In genomic region chr20:347640-348484, GRCh38 we compare ENCODE assay signal across 8 cellular contexts. TPM values are rescaled to one million over a fixed set of nuclear protein-coding genes. Genes with fewer than 3 reads are reported as not detected.
A peak's percentile ranks its signal among the peaks of the same experiment; 100 is the strongest.
DNase-seq lines count a peak whose midpoint lies in the region; TF ChIP-seq lines count a peak whose summit lies in the region.

No MANE protein-coding gene starts in this region.

- H3K36me3 ChIP-seq in neutrophil (no peaks in the 10 kb centered on the region), urinary bladder (ENCODE audit: insufficient read depth) (no peaks in the 10 kb centered on the region)

- H3K27ac ChIP-seq in neutrophil (peak overlapping the region; percentile 48), urinary bladder (ENCODE audit: low read depth) (peak overlapping the region; percentile 73)

- peaks cover 24% of the 10 kb centered on the region for H3K36me3 Mint-ChIP-seq in HFFc6 (ENCODE audit: low read depth)
- peaks cover 3% of the 10 kb centered on the region for H3K36me3 Mint-ChIP-seq in activated naive CD8-positive, alpha-beta T cell treated with anti-CD3 and anti-CD28 coated beads for 36 hours

- peaks cover 17% of the 10 kb centered on the region for H3K4me1 Mint-ChIP-seq in HFFc6 (ENCODE audit: low read depth)
- H3K4me1 Mint-ChIP-seq in activated naive CD8-positive, alpha-beta T cell treated with anti-CD3 and anti-CD28 coated beads for 36 hours: peaks cover 6% of the 10 kb centered on the region

- peaks cover 3% of the 10 kb centered on the region; the same call in 1 of the 2 replicates for H3K27me3 Mint-ChIP-seq in HFFc6 (ENCODE audit: insufficient read depth)
- no peaks in the 10 kb centered on the region for H3K27me3 Mint-ChIP-seq in activated naive CD8-positive, alpha-beta T cell treated with anti-CD3 and anti-CD28 coated beads for 36 hours

- under 1% methylated on average over 61 of the region's 61 CpGs for WGBS in urinary bladder

- peak overlapping the region; percentile 86 for H3K27ac Mint-ChIP-seq in HFFc6
- peak overlapping the region; percentile 67 for H3K27ac Mint-ChIP-seq in activated naive CD8-positive, alpha-beta T cell treated with anti-CD3 and anti-CD28 coated beads for 36 hours

- H3K4me1 ChIP-seq in neutrophil (ENCODE audit: control insufficient read depth in 1 of 2, insufficient read depth in 1 of 2, low read depth in 1 of 2, low read length in 1 of 2): peaks cover 14 to 18% of the 10 kb centered on the region in 2 experiments
- peaks cover 1% of the 10 kb centered on the region for H3K4me1 ChIP-seq in urinary bladder (ENCODE audit: insufficient read depth)

- peak overlapping the region; percentile 87 for H3K4me3 ChIP-seq in GM12864 (ENCODE audit: low read depth, low read length)
- peak overlapping the region; percentile 71 to 93 for H3K4me3 ChIP-seq in neutrophil (ENCODE audit: low read depth in 1 of 2, low read length in 1 of 2)
- peak overlapping the region; percentile 75 for H3K4me3 ChIP-seq in urinary bladder (ENCODE audit: low read depth, low read length)

- TF ChIP-seq CTCF in GM12864 (IDR thresholded peaks at IDR 0.05; ENCODE audit: low read depth, low read length, missing control alignments) (no peak), HFFc6 (IDR thresholded peaks at IDR 0.05) (no peak), neutrophil (IDR thresholded peaks at IDR 0.05) (peak; percentile 5)

- peak overlapping the region; percentile 94 for H3K4me3 Mint-ChIP-seq in HFFc6
- peak overlapping the region; percentile 88 for H3K4me3 Mint-ChIP-seq in activated naive CD8-positive, alpha-beta T cell treated with anti-CD3 and anti-CD28 coated beads for 36 hours

- H3K9me3 ChIP-seq in neutrophil: no peaks in the 10 kb centered on the region

- peaks cover 60% of the 10 kb centered on the region for H3K27me3 ChIP-seq in neutrophil

- peaks cover 26% of the 10 kb centered on the region for H3K9me3 Mint-ChIP-seq in HFFc6
- H3K9me3 Mint-ChIP-seq in activated naive CD8-positive, alpha-beta T cell treated with anti-CD3 and anti-CD28 coated beads for 36 hours: no peaks in the 10 kb centered on the region

- in situ Hi-C loops in SK-MEL-5 (cut with HindIII; ENCODE audit: low pct_unique_long_range_greater_than_20kb, low sequenced_read_pairs): no loop called here

- DNase-seq in GM12864 (ENCODE audit: low read depth) (no peak), HFFc6 (peak; percentile 91), NAMALWA (ENCODE audit: low spot score) (peak; percentile 82), SK-MEL-5 (ENCODE audit: low read depth, low spot score) (peak; percentile 97), glomerular visceral epithelial cell (ENCODE audit: extremely low spot score) (peak; percentile 97)
- DNase-seq in activated naive CD8-positive, alpha-beta T cell treated with anti-CD3 and anti-CD28 coated beads for 36 hours: peak; percentile 82

RNA-seq across cellular contexts. Expression of gene NRSN2, which starts 1.0 kb away (rescaled TPM):
- 10 to 100 TPM; 61.1 to 76.6 (median 65.4) TPM for total RNA-seq in HFFc6 (2021; fragmentation: NEBNext Ultra II Directional; extraction: Animal tissue kit (Norgen Biotek cat#: 25700))
- 38.2 and 41.8 TPM in 2 replicates for total RNA-seq in SK-MEL-5 (2014; rRNA removed; shearing (Covaris generic))
- 115 and 130 TPM in 2 replicates for polyA plus RNA-seq in SK-MEL-5 (2015; cell fraction: cytosol; rRNA removed)
- 52.2 and 57.2 TPM in 2 replicates for polyA plus RNA-seq in SK-MEL-5 (2015; cell fraction: nucleus; rRNA removed)
- 10 to 100 TPM; 11.2 to 12.6 TPM for total RNA-seq in activated naive CD8-positive, alpha-beta T cell treated with anti-CD3 and anti-CD28 coated beads for 36 hours
- total RNA-seq in urinary bladder: 10.8 TPM
- polyA plus RNA-seq in urinary bladder: 47.5 TPM

RNA-seq across cellular contexts. Expression of gene SOX12, which starts 22.5 kb away (rescaled TPM):
- total RNA-seq in HFFc6 (2021; fragmentation: NEBNext Ultra II Directional; extraction: Animal tissue kit (Norgen Biotek cat#: 25700)): 10 to 100 TPM; 24.5 to 26.3 (median 25.0) TPM
- 3.1 and 3.9 TPM in 2 replicates for total RNA-seq in SK-MEL-5 (2014; rRNA removed; shearing (Covaris generic))
- polyA plus RNA-seq in SK-MEL-5 (2015; cell fraction: cytosol; rRNA removed): 30.3 and 31.9 TPM in 2 replicates
- polyA plus RNA-seq in SK-MEL-5 (2015; cell fraction: nucleus; rRNA removed): 27.6 and 38.8 TPM in 2 replicates
- 10 to 100 TPM; 13.1 to 13.3 TPM for total RNA-seq in activated naive CD8-positive, alpha-beta T cell treated with anti-CD3 and anti-CD28 coated beads for 36 hours
- 3.4 TPM for total RNA-seq in urinary bladder
- 11.1 TPM for polyA plus RNA-seq in urinary bladder

RNA-seq across cellular contexts. Expression of gene TRIB3, which starts 32.7 kb away (rescaled TPM):
- total RNA-seq in HFFc6 (2021; fragmentation: NEBNext Ultra II Directional; extraction: Animal tissue kit (Norgen Biotek cat#: 25700)): 10 to 100 TPM in 3 of 6 experiments, 1 to 10 TPM in 3; 8.4 to 11.8 (median 10.1) TPM
- total RNA-seq in SK-MEL-5 (2014; rRNA removed; shearing (Covaris generic)): 146 and 157 TPM in 2 replicates
- polyA plus RNA-seq in SK-MEL-5 (2015; cell fraction: cytosol; rRNA removed): 194 and 200 TPM in 2 replicates
- 55.7 and 57.4 TPM in 2 replicates for polyA plus RNA-seq in SK-MEL-5 (2015; cell fraction: nucleus; rRNA removed)
- 10 to 100 TPM; 57.8 to 58.0 TPM for total RNA-seq in activated naive CD8-positive, alpha-beta T cell treated with anti-CD3 and anti-CD28 coated beads for 36 hours
- 3.9 TPM for total RNA-seq in urinary bladder
- 6.3 TPM for polyA plus RNA-seq in urinary bladder

RNA-seq across cellular contexts. Expression of gene ZCCHC3, which starts 50.5 kb away (rescaled TPM):
- total RNA-seq in HFFc6 (2021; fragmentation: NEBNext Ultra II Directional; extraction: Animal tissue kit (Norgen Biotek cat#: 25700)): 10 to 100 TPM; 10.9 to 11.7 (median 11.4) TPM
- 25.5 and 29.7 TPM in 2 replicates for total RNA-seq in SK-MEL-5 (2014; rRNA removed; shearing (Covaris generic))
- 28.3 and 33.4 TPM in 2 replicates for polyA plus RNA-seq in SK-MEL-5 (2015; cell fraction: cytosol; rRNA removed)
- 27.1 and 31.9 TPM in 2 replicates for polyA plus RNA-seq in SK-MEL-5 (2015; cell fraction: nucleus; rRNA removed)
- total RNA-seq in activated naive CD8-positive, alpha-beta T cell treated with anti-CD3 and anti-CD28 coated beads for 36 hours: 10 to 100 TPM; 23.3 to 24.5 TPM
- total RNA-seq in urinary bladder: 18.0 TPM
- polyA plus RNA-seq in urinary bladder: 14.2 TPM

RNA-seq across cellular contexts. Expression of gene C20orf96, which starts 57.3 kb away (rescaled TPM):
- total RNA-seq in HFFc6 (2021; fragmentation: NEBNext Ultra II Directional; extraction: Animal tissue kit (Norgen Biotek cat#: 25700)): 1 to 10 TPM; 2.9 to 3.5 (median 3.2) TPM
- total RNA-seq in SK-MEL-5 (2014; rRNA removed; shearing (Covaris generic)): 1.6 and 1.7 TPM in 2 replicates
- polyA plus RNA-seq in SK-MEL-5 (2015; cell fraction: cytosol; rRNA removed): 3.0 and 6.1 TPM in 2 replicates
- polyA plus RNA-seq in SK-MEL-5 (2015; cell fraction: nucleus; rRNA removed): 23.7 and 34.1 TPM in 2 replicates
- 1 to 10 TPM; 7.5 to 7.8 TPM for total RNA-seq in activated naive CD8-positive, alpha-beta T cell treated with anti-CD3 and anti-CD28 coated beads for 36 hours
- 5.0 TPM for total RNA-seq in urinary bladder
- 6.4 TPM for polyA plus RNA-seq in urinary bladder

Comparison
In these comparisons a context has a peak if more than half of its experiments do, and no peak if none do; other contexts are left out.
1. RNA of gene TRIB3, which starts 32.7 kb away (total RNA-seq): 146 to 157 TPM in SK-MEL-5 and 57.8 to 58.0 TPM in activated naive CD8-positive, alpha-beta T cell treated with anti-CD3 and anti-CD28 coated beads for 36 hours; 8.4 to 11.8 TPM in HFFc6 and 3.9 TPM in urinary bladder (single experiment); every median in the first group is over 4 times any median in the second.
2. Peak in every context shown above with its lines, with median percentiles within 50 percentile points of each other: H3K4me3 ChIP-seq.